ENCODE assay signal across 1 cellular context in the genomic region with DNA sequence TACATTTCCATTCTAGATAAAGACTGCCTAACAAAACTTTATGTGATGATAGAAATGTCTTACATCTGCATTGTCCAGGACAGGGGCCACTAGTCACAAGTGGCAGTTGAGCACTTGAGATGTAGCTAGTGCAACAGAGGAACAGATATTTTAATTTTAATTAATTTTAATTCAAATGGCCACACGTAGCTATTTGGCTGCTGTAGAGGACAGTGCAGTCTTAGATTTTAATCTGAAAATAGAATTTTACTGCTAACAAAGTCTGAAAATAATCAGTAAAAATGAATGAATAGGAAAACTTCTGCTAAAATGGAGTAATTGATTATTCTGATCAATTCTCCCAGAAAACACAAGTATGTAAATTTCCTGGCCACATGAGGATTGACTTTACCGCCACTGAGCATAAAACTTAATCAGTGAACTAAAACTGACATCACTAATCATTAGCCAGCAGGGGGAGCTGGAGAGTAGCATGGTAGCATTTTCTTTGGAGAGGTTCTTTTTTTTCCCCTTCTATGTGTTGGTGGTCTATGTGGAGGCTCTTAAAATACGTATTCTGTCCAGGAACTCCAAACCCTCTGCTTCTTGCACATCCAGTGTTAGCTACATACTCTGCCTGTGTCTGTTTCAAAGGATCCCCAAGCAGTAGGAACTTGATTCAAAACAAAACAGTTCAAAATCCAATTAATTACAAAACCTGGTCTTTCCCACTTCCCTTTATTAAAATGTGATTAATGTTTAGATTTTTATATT.
TF ChIP-seq lines count a peak whose summit lies in the region.

No MANE protein-coding gene starts in this region.

TF ChIP-seq in IMR-90, 13 proteins besides CTCF, POLR2A, EP300 and RAD21:
- peak; percentile 71 for TF ChIP-seq SMC3 (IDR thresholded peaks at IDR 0.05; ENCODE audit: low read depth, low read length)
- no peak for TF ChIP-seq NFE2L2 (IDR thresholded peaks at IDR 0.05; ENCODE audit: low read depth, low read length)
TF ChIP-seq in IMR-90: peak in this region for 1.
